In the genomic region with DNA sequence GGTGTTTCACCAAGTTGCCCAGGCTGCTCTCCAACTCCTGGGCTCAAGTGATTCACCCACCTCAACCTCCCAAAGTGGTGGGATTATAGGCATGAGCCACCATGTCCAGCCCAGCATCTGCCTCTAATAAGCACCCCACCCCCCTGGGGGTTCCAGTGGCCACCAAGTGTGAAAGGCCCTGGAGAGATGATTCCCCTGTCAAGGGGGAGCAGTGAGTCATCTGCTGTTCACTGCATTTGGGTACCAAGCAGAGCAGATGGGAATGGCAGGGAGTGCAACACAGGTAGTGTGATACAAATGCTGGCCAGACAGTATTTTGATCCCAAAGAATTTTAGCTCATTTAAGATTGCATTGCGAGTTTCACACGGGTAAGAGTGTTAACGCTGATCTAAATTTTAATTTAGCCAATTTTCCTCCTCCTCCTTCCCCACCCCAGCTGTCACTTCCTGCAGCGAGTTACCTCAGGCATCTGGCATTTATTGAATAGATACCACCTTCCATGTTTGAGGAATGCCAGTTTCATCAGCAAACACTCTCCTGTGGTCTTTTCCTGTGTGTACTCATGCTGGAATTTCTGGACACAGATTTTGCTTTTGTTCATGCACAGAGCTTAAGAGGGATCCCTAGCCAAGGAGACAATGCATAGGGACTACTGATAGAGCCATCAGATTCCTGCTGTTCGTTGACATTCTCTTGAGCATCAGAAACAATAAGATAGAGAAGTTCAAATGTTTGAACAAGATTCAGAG, we compare ENCODE assay signal across 14 cellular contexts. TPM values are rescaled to one million over a fixed set of nuclear protein-coding genes. Genes with fewer than 3 reads are reported as not detected.
DNase-seq lines count a peak whose midpoint lies in the region; ATAC-seq and TF ChIP-seq lines count a peak whose summit lies in the region.
"Had no signal": no experiment of that assay in that cellular context is flagged by ENCODE, and none has a peak within 500 bp of the region (broad histone marks: within the 10 kb centered on the region; RNA-seq: fewer than 3 reads in every experiment).

No MANE protein-coding gene starts in this region.

- DNase-seq in A172 (ENCODE audit: low spot score) = peak; percentile 61
- DNase-seq in G401 (ENCODE audit: low spot score) = peak; percentile 21
- peak; percentile 20 for DNase-seq in Panc1 (ENCODE audit: low read depth, low spot score)
- peak; percentile 82 for DNase-seq in esophagus muscularis mucosa (ENCODE audit: extremely low spot score)
- no peak for DNase-seq in NOMO-1 treated with DMSO at 0.1 percent for 48 hours (lab: John Stamatoyannopoulos, UW; ENCODE audit: unreplicated experiment)
- no peak for DNase-seq in inferior parietal cortex (ENCODE audit: extremely low spot score)
- no peak for DNase-seq in GM10266 (ENCODE audit: extremely low spot score)
- no peak for DNase-seq in posterior vena cava (ENCODE audit: low spot score)
- DNase-seq: activated CD4-positive, alpha-beta T cell treated with anti-CD3 and anti-CD28 coated beads for 48 hours; natural killer cell; NCI-H1417; right cardiac atrium; stimulated activated naive CD4-positive, alpha-beta T cell had no signal

- CTCF ChIA-PET in Panc1 (lab: Charles Lee) = no interaction called here

- H3K4me3 ChIP-seq in Panc1 (ENCODE audit: low read depth in 2 of 2, low read length in 2 of 2) = no peak overlapping the region
- H3K4me3 ChIP-seq in esophagus muscularis mucosa = no peak overlapping the region
- H3K4me3 ChIP-seq: ascending aorta had no signal

- H3K27ac ChIP-seq in Panc1 (ENCODE audit: low read length) = no peak overlapping the region
- H3K27ac ChIP-seq in esophagus muscularis mucosa (replicated peaks in 1 of 4) = no peak overlapping the region
- H3K27ac ChIP-seq: ascending aorta had no signal

- H3K36me3 ChIP-seq in Panc1 (ENCODE audit: control insufficient read depth, insufficient read depth, low read length) (no peaks in the 10 kb centered on the region), esophagus muscularis mucosa (no peaks in the 10 kb centered on the region)
- H3K36me3 ChIP-seq: ascending aorta had no signal

- H3K4me1 ChIP-seq in Panc1 (ENCODE audit: control insufficient read depth, insufficient read depth, low read length) (no peaks in the 10 kb centered on the region), esophagus muscularis mucosa (no peaks in the 10 kb centered on the region)
- H3K4me1 ChIP-seq: ascending aorta had no signal

- no peaks in the 10 kb centered on the region for H3K9me3 ChIP-seq in Panc1 (ENCODE audit: control insufficient read depth, insufficient read depth, low read depth, low read length)
- H3K9me3 ChIP-seq in esophagus muscularis mucosa = no peaks in the 10 kb centered on the region
- H3K9me3 ChIP-seq: ascending aorta had no signal

- peaks cover 3% of the 10 kb centered on the region; the same call in 1 of the 2 replicates for H3K27me3 ChIP-seq in Panc1 (ENCODE audit: control insufficient read depth, insufficient read depth, low read length)
- no peaks in the 10 kb centered on the region for H3K27me3 ChIP-seq in esophagus muscularis mucosa
- H3K27me3 ChIP-seq: ascending aorta had no signal

- POLR2A ChIA-PET in Panc1 (lab: Charles Lee) = no interaction called here

- BruUV-seq in Panc1 (replicated peaks; lab: Mats Ljungman, UMichigan) = no TSS peak

- ATAC-seq in Panc1 = no peak
- ATAC-seq: natural killer cell, right cardiac atrium had no signal

- WGBS in esophagus muscularis mucosa = 75% methylated on average over 5 of the region's 5 CpGs

- TF ChIP-seq EP300 in esophagus muscularis mucosa (IDR thresholded peaks at IDR 0.05) = no peak

- no peak for TF ChIP-seq CTCF in Panc1 (IDR thresholded peaks at IDR 0.05)
- TF ChIP-seq CTCF in esophagus muscularis mucosa (IDR thresholded peaks at IDR 0.05) = no peak
- TF ChIP-seq CTCF in GM10266 (IDR thresholded peaks at IDR 0.05; ENCODE audit: control insufficient read depth, insufficient read depth, low read depth, missing control alignments) = no peak

- intact Hi-C loops in Panc1 (cut with micrococcal nuclease; ENCODE audit: unreplicated experiment) = no loop called here
- intact Hi-C loops in esophagus muscularis mucosa (cut with DNase I) = no loop called here
- intact Hi-C loops in posterior vena cava (cut with DNase I) = no loop called here

- in situ Hi-C loops in G401 (cut with HindIII; ENCODE audit: low sequenced_read_pairs) (no loop called here), Panc1 (cut with HindIII; ENCODE audit: low pct_unique_long_range_greater_than_20kb, low sequenced_read_pairs) (no loop called here)

- TF ChIP-seq POLR2A in esophagus muscularis mucosa (IDR thresholded peaks at IDR 0.05; ENCODE audit: low read depth) = no peak

RNA-seq across cellular contexts. Expression of a gene that starts 32.4 kb away (rescaled TPM):
- 29.1 and 44.0 TPM in 2 replicates for total RNA-seq in A172 (2014; rRNA removed; shearing (Covaris generic))
- total RNA-seq in G401 (2014; rRNA removed; shearing (Covaris generic)) = 12.4 and 12.9 TPM in 2 replicates
- total RNA-seq in Panc1 (2021; ENCODE audit: unreplicated experiment) = 60.7 TPM
- 74.0 TPM for polyA plus RNA-seq in Panc1 (2012; ENCODE audit: insufficient read length)
- 100 to 1,000 TPM in 2 of 4 donors, 10 to 100 TPM in 2; 59.8 to 130 (median 96.2) TPM for total RNA-seq in esophagus muscularis mucosa
- total RNA-seq in posterior vena cava = 10 to 100 TPM; 32.8 to 42.6 TPM

Comparison
In these comparisons a context has a peak if more than half of its experiments do, and no peak if none do; other contexts are left out.
1. DNase-seq: peak in A172 (single experiment), G401 (single experiment), Panc1 (single experiment) and esophagus muscularis mucosa (single experiment); none in NOMO-1 treated with DMSO at 0.1 percent for 48 hours (single experiment), inferior parietal cortex (single experiment), GM10266 (single experiment) and posterior vena cava (single experiment).